ENCODE assay signal across 30 cellular contexts in the genomic region with DNA sequence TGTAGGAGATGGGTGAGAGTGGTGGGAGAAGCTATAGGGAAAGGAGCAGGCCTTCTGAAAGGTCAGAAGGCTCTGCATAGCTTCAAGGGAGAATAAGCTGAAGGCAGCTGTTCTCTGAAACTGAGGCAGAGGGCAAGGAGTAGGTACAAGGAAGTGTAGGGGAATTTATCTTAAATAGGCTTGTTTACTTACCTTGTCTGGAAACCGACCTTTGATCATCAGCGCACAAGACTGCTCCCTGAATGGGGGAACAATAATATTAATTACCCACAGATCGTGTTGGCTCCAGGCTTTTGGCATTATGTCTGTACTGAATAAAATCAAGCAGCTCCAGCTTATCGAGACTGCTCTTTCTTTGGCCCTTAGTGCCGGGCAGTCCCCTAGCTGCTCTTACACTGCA.
"Had no signal": no experiment of that assay in that cellular context is flagged by ENCODE, and none has a peak within 500 bp of the region (broad histone marks: within the 10 kb centered on the region; RNA-seq: fewer than 3 reads in every experiment).

No MANE protein-coding gene starts in this region.

- H3K4me1 Mint-ChIP-seq: endodermal cell; memory B cell; mesothelial cell of epicardium; naive thymus-derived CD4-positive, alpha-beta T cell; nephron; neural progenitor cell; stimulated activated naive CD8-positive, alpha-beta T cell treated with anti-CD3 and anti-CD28 coated beads, Interleukin-15, amount 100 ng/mL, for 72 hours had no signal

- H3K27ac ChIP-seq: colonic mucosa, epithelial cell of prostate, foreskin keratinocyte, gastroesophageal sphincter, heart left ventricle, hepatocyte, neural progenitor cell, parathyroid adenoma, right lobe of liver, suprapubic skin had no signal

- H3K27me3 Mint-ChIP-seq: dendritic cell treated with granulocyte-macrophage colony-stimulating factor and Interleukin-4, amounts not matched to agents 40 ng/mL and 50 ng/mL, for 4 days; memory B cell; naive thymus-derived CD4-positive, alpha-beta T cell; progenitor cell of endocrine pancreas; stimulated activated naive CD8-positive, alpha-beta T cell treated with anti-CD3 and anti-CD28 coated beads, Interleukin-15, amount 100 ng/mL, for 72 hours had no signal

- H3K4me3 Mint-ChIP-seq: dendritic cell treated with granulocyte-macrophage colony-stimulating factor and Interleukin-4, amounts not matched to agents 40 ng/mL and 50 ng/mL, for 4 days; endodermal cell; memory B cell; mesothelial cell of epicardium; naive thymus-derived CD4-positive, alpha-beta T cell; nephron; neural progenitor cell; stimulated activated naive CD8-positive, alpha-beta T cell treated with anti-CD3 and anti-CD28 coated beads, Interleukin-15, amount 100 ng/mL, for 72 hours had no signal

- H3K36me3 Mint-ChIP-seq: memory B cell; naive thymus-derived CD4-positive, alpha-beta T cell; neural progenitor cell had no signal

- DNase-seq: colonic mucosa; effector CD8-positive, alpha-beta T cell; endodermal cell; heart left ventricle; kidney; mucosa of descending colon; naive thymus-derived CD4-positive, alpha-beta T cell; right lobe of liver; stimulated activated CD4-positive, alpha-beta T cell treated with anti-CD3 and anti-CD28 coated beads, Interleukin-12 subunit alpha, Interleukin-12 subunit beta, amount 100 ng/mL, for 4 hours; stimulated activated CD4-positive, alpha-beta T cell treated with anti-CD3 and anti-CD28 coated beads, Interleukin-1b, Interleukin-23, amount 100 ng/mL, for 48 hours; stimulated activated CD4-positive, alpha-beta T cell treated with anti-CD3 and anti-CD28 coated beads, Interleukin-4, amount 100 ng/mL, for 1 hour; stimulated activated CD8-positive, alpha-beta memory T cell treated with anti-CD3 and anti-CD28 coated beads, Interleukin-4, amount 100 ng/mL, for 48 hours; stimulated activated naive CD4-positive, alpha-beta T cell; stimulated activated naive CD8-positive, alpha-beta T cell treated with anti-CD3 and anti-CD28 coated beads, Interleukin-15, amount 100 ng/mL, for 72 hours had no signal

- H3K9me3 Mint-ChIP-seq: dendritic cell treated with granulocyte-macrophage colony-stimulating factor and Interleukin-4, amounts not matched to agents 40 ng/mL and 50 ng/mL, for 4 days; memory B cell had no signal

- H3K36me3 ChIP-seq: colonic mucosa, gastroesophageal sphincter, heart left ventricle, neural progenitor cell, suprapubic skin had no signal

- H3K27me3 ChIP-seq: foreskin keratinocyte, gastroesophageal sphincter, heart left ventricle, hepatocyte, neural progenitor cell, right lobe of liver, suprapubic skin had no signal

- H3K9me3 ChIP-seq: colonic mucosa, gastroesophageal sphincter, mucosa of descending colon, right lobe of liver, suprapubic skin had no signal

- H3K27ac Mint-ChIP-seq: dendritic cell treated with granulocyte-macrophage colony-stimulating factor and Interleukin-4, amounts not matched to agents 40 ng/mL and 50 ng/mL, for 4 days; endodermal cell; memory B cell; mesothelial cell of epicardium; naive thymus-derived CD4-positive, alpha-beta T cell; nephron; neural progenitor cell; progenitor cell of endocrine pancreas; stimulated activated naive CD8-positive, alpha-beta T cell treated with anti-CD3 and anti-CD28 coated beads, Interleukin-15, amount 100 ng/mL, for 72 hours had no signal

- ATAC-seq: esophagus mucosa; foreskin keratinocyte; gastroesophageal sphincter; heart left ventricle; left lobe of liver; mucosa of descending colon; naive thymus-derived CD4-positive, alpha-beta T cell; right lobe of liver; stimulated activated naive CD8-positive, alpha-beta T cell treated with anti-CD3 and anti-CD28 coated beads, Interleukin-15, amount 100 ng/mL, for 72 hours had no signal

- H3K4me3 ChIP-seq: colonic mucosa, gastroesophageal sphincter, heart left ventricle, hepatocyte, lung, mucosa of descending colon, neural progenitor cell, right lobe of liver, smooth muscle cell, suprapubic skin had no signal

- H3K4me1 ChIP-seq: colonic mucosa, foreskin keratinocyte, gastroesophageal sphincter, heart left ventricle, neural progenitor cell, parathyroid adenoma, right lobe of liver, suprapubic skin had no signal
